In the genomic region with DNA sequence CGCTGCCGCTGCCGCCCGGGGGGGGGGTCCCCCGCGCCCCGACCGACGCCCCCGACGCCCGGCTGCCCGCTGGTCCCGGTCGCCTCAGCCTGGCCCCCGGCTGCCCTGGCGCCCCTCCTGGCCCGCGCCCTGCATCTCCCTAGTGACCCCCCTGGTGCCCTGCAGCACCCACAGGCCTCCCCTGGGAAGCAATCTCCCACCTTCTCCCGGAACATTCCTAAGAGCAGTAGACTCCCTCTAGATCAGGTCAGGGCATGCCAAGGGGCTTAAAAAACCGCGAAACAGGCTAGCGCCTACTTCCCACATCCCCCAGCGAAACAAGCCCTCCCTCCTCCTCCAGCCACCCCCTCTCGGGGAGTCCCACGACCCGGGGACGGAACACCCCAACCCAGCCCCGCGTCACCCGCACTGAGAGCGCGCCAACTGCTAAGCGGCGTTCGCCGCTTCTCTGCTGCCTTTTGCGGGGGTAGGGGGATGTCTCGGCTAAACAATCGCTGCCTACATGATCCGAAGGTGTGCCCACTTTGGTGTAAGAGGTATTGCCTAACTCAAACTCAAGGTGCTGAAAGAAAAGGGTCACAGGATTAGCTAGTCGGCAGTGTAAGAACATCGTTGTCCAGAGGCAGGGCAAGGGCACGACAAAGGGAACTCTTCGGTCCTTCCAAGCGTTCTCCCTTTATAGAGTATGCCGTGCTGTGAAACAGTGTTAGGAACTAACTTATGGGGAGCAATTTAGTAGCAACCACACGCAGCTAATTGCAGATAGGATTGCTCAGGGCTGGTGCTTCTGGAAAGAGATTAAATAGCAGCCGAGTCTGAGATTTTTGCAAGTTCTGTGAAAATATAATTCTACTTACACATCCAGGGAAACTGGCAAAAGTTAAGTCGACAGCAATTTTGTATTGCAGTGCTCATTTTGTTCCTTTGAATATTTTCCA, we compare ENCODE assay signal across 8 cellular contexts. TPM values are rescaled to one million over a fixed set of nuclear protein-coding genes. Genes with fewer than 3 reads are reported as not detected.
DNase-seq lines count a peak whose midpoint lies in the region; ATAC-seq and TF ChIP-seq lines count a peak whose summit lies in the region.

No MANE protein-coding gene starts in this region.

- no peaks in the 10 kb centered on the region for H3K9me3 Mint-ChIP-seq in activated CD4-positive, alpha-beta memory T cell treated with anti-CD3 and anti-CD28 coated beads, Interleukin-2, amount 10 ng/mL, durations not matched to agents 7 days and 5 days
- H3K9me3 Mint-ChIP-seq in naive thymus-derived CD8-positive, alpha-beta T cell = no peaks in the 10 kb centered on the region

- TF ChIP-seq POLR2A in vagina (IDR thresholded peaks at IDR 0.05) = no peak

- CTCF ChIA-PET in activated CD4-positive, alpha-beta memory T cell treated with anti-CD3 and anti-CD28 coated beads, Interleukin-2, amount 10 ng/mL, durations not matched to agents 7 days and 5 days (lab: Charles Lee) = no interaction called here

- H3K9me3 ChIP-seq in esophagus (ENCODE audit: control insufficient read depth in 2 of 2, insufficient read depth in 1 of 2, low read depth in 1 of 2, low read length in 1 of 2) (no peaks in the 10 kb centered on the region), vagina (no peaks in the 10 kb centered on the region)

- WGBS in esophagus, 2 donors = 2 to 3% methylated on average over 35 to 50 of the region's 50 CpGs

- POLR2A ChIA-PET in activated CD4-positive, alpha-beta memory T cell treated with anti-CD3 and anti-CD28 coated beads, Interleukin-2, amount 10 ng/mL, durations not matched to agents 7 days and 5 days (lab: Charles Lee) = no interaction called here
- POLR2A ChIA-PET in naive thymus-derived CD8-positive, alpha-beta T cell (lab: Charles Lee) = no interaction called here

- peaks cover 4 to 14% of the 10 kb centered on the region in 2 donors for H3K4me1 ChIP-seq in esophagus (ENCODE audit: control insufficient read depth in 2 of 2, insufficient read depth in 2 of 2, low read length in 1 of 2)
- peaks cover 23% of the 10 kb centered on the region for H3K4me1 ChIP-seq in vagina

- TF ChIP-seq CTCF in HFF-Myc (IDR thresholded peaks at IDR 0.05; ENCODE audit: low read depth, low read length, missing control alignments) (no peak), vagina (IDR thresholded peaks at IDR 0.05) (no peak)

- H3K4me3 ChIP-seq in HFF-Myc (replicated peaks; ENCODE audit: low read depth, low read length) = peak overlapping the region; percentile 55
- H3K4me3 ChIP-seq in esophagus (ENCODE audit: low read depth in 1 of 2, low read length in 2 of 2) = peak overlapping the region; percentile 76 to 84
- peak overlapping the region; percentile 66 to 92 for H3K4me3 ChIP-seq in vagina

- H3K36me3 ChIP-seq in esophagus (ENCODE audit: control insufficient read depth in 2 of 2, insufficient read depth in 2 of 2, low read length in 1 of 2) (no peaks in the 10 kb centered on the region), vagina (no peaks in the 10 kb centered on the region)

- intact Hi-C loops in vagina (cut with DNase I) = no loop called here

- peaks cover 72% of the 10 kb centered on the region for H3K27me3 Mint-ChIP-seq in activated CD4-positive, alpha-beta memory T cell treated with anti-CD3 and anti-CD28 coated beads, Interleukin-2, amount 10 ng/mL, durations not matched to agents 7 days and 5 days
- H3K27me3 Mint-ChIP-seq in naive thymus-derived CD8-positive, alpha-beta T cell = peaks cover 32 to 73% (median 43%) of the 10 kb centered on the region in 5 donors

- peak; percentile 74 to 76 for ATAC-seq in naive thymus-derived CD8-positive, alpha-beta T cell

- peak; percentile 22 for DNase-seq in AG08396 (ENCODE audit: low spot score)
- no peak for DNase-seq in HFF-Myc (ENCODE audit: extremely low read depth, low read depth)
- DNase-seq in activated CD4-positive, alpha-beta memory T cell treated with anti-CD3 and anti-CD28 coated beads, Interleukin-2, amount 10 ng/mL, durations not matched to agents 7 days and 5 days = no peak
- peak in 7 of 10 donors; percentile 2 to 37 (median 26) for DNase-seq in naive thymus-derived CD8-positive, alpha-beta T cell
- no peak for DNase-seq in vagina (ENCODE audit: extremely low spot score in 2 of 2)
- DNase-seq in NCI-H524 treated with DMSO at 0.1 percent for 48 hours (lab: John Stamatoyannopoulos, UW) = no peak
- no peak for DNase-seq in cortex of kidney (lab: John Stamatoyannopoulos, UW)

- no peaks in the 10 kb centered on the region for H3K36me3 Mint-ChIP-seq in activated CD4-positive, alpha-beta memory T cell treated with anti-CD3 and anti-CD28 coated beads, Interleukin-2, amount 10 ng/mL, durations not matched to agents 7 days and 5 days (ENCODE audit: low read depth)
- peaks cover 0 to 3% (median 0%) of the 10 kb centered on the region in 3 donors for H3K36me3 Mint-ChIP-seq in naive thymus-derived CD8-positive, alpha-beta T cell

- H3K4me3 Mint-ChIP-seq in activated CD4-positive, alpha-beta memory T cell treated with anti-CD3 and anti-CD28 coated beads, Interleukin-2, amount 10 ng/mL, durations not matched to agents 7 days and 5 days = peak overlapping the region; percentile 70
- H3K4me3 Mint-ChIP-seq in naive thymus-derived CD8-positive, alpha-beta T cell = peak overlapping the region; percentile 73 to 95 (median 86)

- H3K27ac Mint-ChIP-seq in activated CD4-positive, alpha-beta memory T cell treated with anti-CD3 and anti-CD28 coated beads, Interleukin-2, amount 10 ng/mL, durations not matched to agents 7 days and 5 days = no peak overlapping the region
- H3K27ac Mint-ChIP-seq in naive thymus-derived CD8-positive, alpha-beta T cell = peak overlapping the region in 4 of 10 donors; percentile 23 to 46 (median 37)

- H3K27ac ChIP-seq in esophagus (ENCODE audit: low read depth in 2 of 2, low read length in 1 of 2) (peak overlapping the region; percentile 67 to 84), vagina (peak overlapping the region; percentile 91)

- peaks cover 16% of the 10 kb centered on the region for H3K4me1 Mint-ChIP-seq in activated CD4-positive, alpha-beta memory T cell treated with anti-CD3 and anti-CD28 coated beads, Interleukin-2, amount 10 ng/mL, durations not matched to agents 7 days and 5 days
- peaks cover 4 to 18% (median 17%) of the 10 kb centered on the region in 4 donors for H3K4me1 Mint-ChIP-seq in naive thymus-derived CD8-positive, alpha-beta T cell

- H3K27me3 ChIP-seq in esophagus (ENCODE audit: control insufficient read depth in 1 of 2, insufficient read depth in 2 of 2, low read length in 2 of 2) (no peaks in the 10 kb centered on the region), vagina (no peaks in the 10 kb centered on the region)

RNA-seq across cellular contexts. Expression of a gene that starts 0.6 kb away (rescaled TPM):
- total RNA-seq in activated CD4-positive, alpha-beta memory T cell treated with anti-CD3 and anti-CD28 coated beads, Interleukin-2, amount 10 ng/mL, durations not matched to agents 7 days and 5 days = under 1 TPM; 0.25 to 0.63 TPM
- 1 to 10 TPM; 3.8 to 6.2 TPM for polyA plus RNA-seq in esophagus
- total RNA-seq in naive thymus-derived CD8-positive, alpha-beta T cell = not detected
- not detected for polyA plus RNA-seq in naive thymus-derived CD8-positive, alpha-beta T cell
- total RNA-seq in vagina = 21.9 TPM

Comparison
In these comparisons a context has a peak if more than half of its experiments do, and no peak if none do; other contexts are left out.
1. DNase-seq: peak in AG08396 (single experiment) and naive thymus-derived CD8-positive, alpha-beta T cell (7 of 10); none in HFF-Myc (single experiment), activated CD4-positive, alpha-beta memory T cell treated with anti-CD3 and anti-CD28 coated beads, Interleukin-2, amount 10 ng/mL, durations not matched to agents 7 days and 5 days (single experiment), vagina (0 of 2), NCI-H524 treated with DMSO at 0.1 percent for 48 hours (single experiment) and cortex of kidney (single experiment).
2. RNA of a gene that starts 0.6 kb away (total RNA-seq): 21.9 TPM in vagina (single experiment); 0.25 to 0.63 TPM in activated CD4-positive, alpha-beta memory T cell treated with anti-CD3 and anti-CD28 coated beads, Interleukin-2, amount 10 ng/mL, durations not matched to agents 7 days and 5 days and not detected in naive thymus-derived CD8-positive, alpha-beta T cell; every median in the first group is over 10 times any median in the second.
3. Peak in every context shown above with its lines, with median percentiles within 50 percentile points of each other: H3K4me3 ChIP-seq.